ENCODE assay signal across 9 cellular contexts in the genomic region with DNA sequence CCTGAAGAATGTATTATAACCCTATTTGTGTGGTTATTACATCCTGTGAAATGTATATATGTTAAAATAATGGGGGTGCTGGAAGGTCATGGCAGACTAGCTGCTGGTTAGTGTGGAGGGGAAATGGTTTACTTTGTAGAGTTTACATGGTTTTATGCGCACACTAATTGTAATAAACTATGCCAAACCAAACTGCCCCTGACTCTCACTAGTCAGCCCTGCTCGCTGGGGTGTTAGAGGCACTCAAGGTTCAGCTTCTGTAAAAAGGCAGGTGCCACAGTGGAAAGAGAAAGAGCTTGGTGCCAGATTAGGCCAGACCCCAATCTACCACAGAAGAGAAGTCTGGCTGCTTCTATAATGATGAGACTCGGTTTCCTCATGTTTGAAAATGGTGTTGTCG. TPM values are rescaled to one million over a fixed set of nuclear protein-coding genes. Genes with fewer than 3 reads are reported as not detected.
A peak's percentile ranks its signal among the peaks of the same experiment; 100 is the strongest.
DNase-seq lines count a peak whose midpoint lies in the region; ATAC-seq and TF ChIP-seq lines count a peak whose summit lies in the region.
"Had no signal": no experiment of that assay in that cellular context is flagged by ENCODE, and none has a peak within 500 bp of the region (broad histone marks: within the 10 kb centered on the region; RNA-seq: fewer than 3 reads in every experiment).

No MANE protein-coding gene starts in this region.

- peaks cover 0 to 32% of the 10 kb centered on the region in 2 donors for H3K36me3 ChIP-seq in neuronal stem cell (replicated peaks in 1 of 2; ENCODE audit: control insufficient read depth in 2 of 2, insufficient read depth in 2 of 2, low read length in 2 of 2)

- H3K4me3 ChIP-seq in neuronal stem cell (ENCODE audit: low read length in 2 of 2): no peak overlapping the region

- H2BK5ac ChIP-seq in neuronal stem cell (ENCODE audit: low read length): no peak overlapping the region

- H2BK15ac ChIP-seq in neuronal stem cell (ENCODE audit: low read length): no peak overlapping the region

- peaks cover 2 to 6% of the 10 kb centered on the region in 2 donors for H3K4me1 ChIP-seq in neuronal stem cell (ENCODE audit: control insufficient read depth in 2 of 2, insufficient read depth in 1 of 2, low read depth in 1 of 2, low read length in 2 of 2)

- no peaks in the 10 kb centered on the region for H3K36me3 Mint-ChIP-seq in activated naive CD4-positive, alpha-beta T cell treated with anti-CD3 and anti-CD28 coated beads, Interleukin-2, amount 50 U/mL, for 24 hours
- peaks cover 2% of the 10 kb centered on the region for H3K36me3 Mint-ChIP-seq in activated CD4-positive, alpha-beta memory T cell treated with anti-CD3 and anti-CD28 coated beads for 36 hours
- peaks cover 9% of the 10 kb centered on the region for H3K36me3 Mint-ChIP-seq in type B pancreatic cell

- H3K9ac ChIP-seq in neuronal stem cell (ENCODE audit: low read depth, low read length, poor library complexity): no peak overlapping the region

- no peak overlapping the region for H3K27ac Mint-ChIP-seq in activated naive CD4-positive, alpha-beta T cell treated with anti-CD3 and anti-CD28 coated beads, Interleukin-2, amount 50 U/mL, for 24 hours
- peak overlapping the region; percentile 78 for H3K27ac Mint-ChIP-seq in activated CD4-positive, alpha-beta memory T cell treated with anti-CD3 and anti-CD28 coated beads for 36 hours
- H3K27ac Mint-ChIP-seq in type B pancreatic cell: peak overlapping the region; percentile 48

- no peak overlapping the region for H3K4me2 ChIP-seq in neuronal stem cell (ENCODE audit: insufficient read depth, low read length, poor library complexity, severe bottlenecking)

- no CpG with 5 or more reads among the region's 4 CpGs for WGBS in neuronal stem cell (ENCODE audit: extremely low coverage in 2 of 2, insufficient read length in 2 of 2, insufficient replicate concordance in 1 of 2), 2 donors

- TF ChIP-seq CTCF in type B pancreatic cell (conservative IDR thresholded peaks at IDR 0.05): no peak

- no peak for ATAC-seq in HG03521 (IDR thresholded peaks at IDR 0.05; ENCODE audit: unreplicated experiment)

- H2BK12ac ChIP-seq in neuronal stem cell (ENCODE audit: low read length): no peak overlapping the region

- H3K9me3 Mint-ChIP-seq in activated naive CD4-positive, alpha-beta T cell treated with anti-CD3 and anti-CD28 coated beads, Interleukin-2, amount 50 U/mL, for 24 hours: no peaks in the 10 kb centered on the region
- H3K9me3 Mint-ChIP-seq in activated CD4-positive, alpha-beta memory T cell treated with anti-CD3 and anti-CD28 coated beads for 36 hours: no peaks in the 10 kb centered on the region
- H3K9me3 Mint-ChIP-seq in type B pancreatic cell: no peaks in the 10 kb centered on the region

- POLR2A ChIA-PET in activated CD4-positive, alpha-beta memory T cell treated with anti-CD3 and anti-CD28 coated beads for 36 hours (lab: Charles Lee): interaction anchor here (1.0 to 3.4 kb wide), 5 partner anchors 19 to 86 kb away, joined by 3 to 17 read pairs (median 5); partner anchors contain the start of genes DCBLD1 and GOPC

- peak overlapping the region; percentile 75 for H3K4me3 Mint-ChIP-seq in activated naive CD4-positive, alpha-beta T cell treated with anti-CD3 and anti-CD28 coated beads, Interleukin-2, amount 50 U/mL, for 24 hours
- H3K4me3 Mint-ChIP-seq in activated CD4-positive, alpha-beta memory T cell treated with anti-CD3 and anti-CD28 coated beads for 36 hours: peak overlapping the region; percentile 73
- H3K4me3 Mint-ChIP-seq in type B pancreatic cell: no peak overlapping the region

- H3K27ac ChIP-seq in neuronal stem cell (replicated peaks; ENCODE audit: low read length): no peak overlapping the region

- H3K79me1 ChIP-seq in neuronal stem cell (ENCODE audit: low read depth, low read length): no peaks in the 10 kb centered on the region

- H3K27me3 Mint-ChIP-seq in activated naive CD4-positive, alpha-beta T cell treated with anti-CD3 and anti-CD28 coated beads, Interleukin-2, amount 50 U/mL, for 24 hours: no peaks in the 10 kb centered on the region
- peaks cover 5% of the 10 kb centered on the region for H3K27me3 Mint-ChIP-seq in activated CD4-positive, alpha-beta memory T cell treated with anti-CD3 and anti-CD28 coated beads for 36 hours
- no peaks in the 10 kb centered on the region for H3K27me3 Mint-ChIP-seq in type B pancreatic cell

- intact Hi-C loops in activated CD4-positive, alpha-beta memory T cell treated with anti-CD3 and anti-CD28 coated beads for 36 hours (cut with micrococcal nuclease): loop anchor here (1.0 to 10.0 kb wide), 6 partner anchors 20 to 575 kb away; partner anchors contain the start of genes GOPC and NUS1

- no peak overlapping the region for H2BK120ac ChIP-seq in neuronal stem cell (ENCODE audit: low read depth, low read length)

- no peak overlapping the region for H2AK5ac ChIP-seq in neuronal stem cell (ENCODE audit: low read depth, low read length)

- CTCF ChIA-PET in activated CD4-positive, alpha-beta memory T cell treated with anti-CD3 and anti-CD28 coated beads for 36 hours (lab: Charles Lee): interaction anchor here (0.7 to 5.5 kb wide), 6 partner anchors 54 to 127 kb away, joined by 3 to 50 read pairs (median 4); partner anchors contain the start of gene GOPC

- no peaks in the 10 kb centered on the region for H3K9me3 ChIP-seq in neuronal stem cell (replicated peaks in 1 of 2; ENCODE audit: control insufficient read depth in 2 of 2, insufficient read depth in 1 of 2, low read depth in 1 of 2, low read length in 2 of 2)

- no peak overlapping the region for H3K23ac ChIP-seq in neuronal stem cell (ENCODE audit: low read depth, low read length, poor library complexity)

- peaks cover 43% of the 10 kb centered on the region for H3K4me1 Mint-ChIP-seq in activated naive CD4-positive, alpha-beta T cell treated with anti-CD3 and anti-CD28 coated beads, Interleukin-2, amount 50 U/mL, for 24 hours
- peaks cover 33% of the 10 kb centered on the region for H3K4me1 Mint-ChIP-seq in activated CD4-positive, alpha-beta memory T cell treated with anti-CD3 and anti-CD28 coated beads for 36 hours (ENCODE audit: low read depth)
- peaks cover 15% of the 10 kb centered on the region for H3K4me1 Mint-ChIP-seq in type B pancreatic cell (ENCODE audit: unreplicated experiment)

- H3K4ac ChIP-seq in neuronal stem cell (ENCODE audit: low read length): no peak overlapping the region

- H3K14ac ChIP-seq in neuronal stem cell (ENCODE audit: low read length): no peak overlapping the region

- no peak overlapping the region for H4K8ac ChIP-seq in neuronal stem cell (ENCODE audit: low read depth, low read length)

- no peak overlapping the region for H4K91ac ChIP-seq in neuronal stem cell (ENCODE audit: low read depth, low read length, poor library complexity)

- no peak for DNase-seq in activated naive CD4-positive, alpha-beta T cell (lab: John Stamatoyannopoulos, UW)
- DNase-seq in activated CD4-positive, alpha-beta memory T cell treated with anti-CD3 and anti-CD28 coated beads for 36 hours: peak; percentile 38
- DNase-seq in kidney glomerular epithelial cell (lab: John Stamatoyannopoulos, UW) (peak; percentile 3), type B pancreatic cell (ENCODE audit: extremely low spot score, unreplicated experiment) (no peak), neuronal stem cell (ENCODE audit: low spot score) (no peak), NCI-H446 (lab: John Stamatoyannopoulos, UW) (no peak)
- DNase-seq: NCI-H2081 treated with DMSO at 0.1 percent for 48 hours had no signal

- no peaks in the 10 kb centered on the region for H3K27me3 ChIP-seq in neuronal stem cell (ENCODE audit: control insufficient read depth in 3 of 3, insufficient read depth in 3 of 3, low read depth in 1 of 3, low read length in 3 of 3)

- no peak overlapping the region for H3K18ac ChIP-seq in neuronal stem cell (ENCODE audit: low read length)

- H2AFZ ChIP-seq in neuronal stem cell (ENCODE audit: low read length): no peak overlapping the region

RNA-seq across cellular contexts. Expression of gene GOPC, which starts 52.7 kb away (rescaled TPM):
- total RNA-seq in activated CD4-positive, alpha-beta memory T cell treated with anti-CD3 and anti-CD28 coated beads for 36 hours: 10 to 100 TPM; 14.8 to 15.8 TPM
- total RNA-seq in type B pancreatic cell (ENCODE audit: low replicate concordance): 32.8 and 34.5 TPM in 2 replicates
- 15.9 TPM for polyA plus RNA-seq in neuronal stem cell (2013, experiment 1 of 2)
- 16.1 TPM for polyA plus RNA-seq in neuronal stem cell (2013, experiment 2 of 2)

Comparison
In these comparisons a context has a peak if more than half of its experiments do, and no peak if none do; other contexts are left out.
1. DNase-seq: peak in activated CD4-positive, alpha-beta memory T cell treated with anti-CD3 and anti-CD28 coated beads for 36 hours (single experiment) and kidney glomerular epithelial cell (single experiment); none in activated naive CD4-positive, alpha-beta T cell (0 of 4), type B pancreatic cell (single experiment), neuronal stem cell (single experiment) and NCI-H446 (0 of 2).